In the genomic region with DNA sequence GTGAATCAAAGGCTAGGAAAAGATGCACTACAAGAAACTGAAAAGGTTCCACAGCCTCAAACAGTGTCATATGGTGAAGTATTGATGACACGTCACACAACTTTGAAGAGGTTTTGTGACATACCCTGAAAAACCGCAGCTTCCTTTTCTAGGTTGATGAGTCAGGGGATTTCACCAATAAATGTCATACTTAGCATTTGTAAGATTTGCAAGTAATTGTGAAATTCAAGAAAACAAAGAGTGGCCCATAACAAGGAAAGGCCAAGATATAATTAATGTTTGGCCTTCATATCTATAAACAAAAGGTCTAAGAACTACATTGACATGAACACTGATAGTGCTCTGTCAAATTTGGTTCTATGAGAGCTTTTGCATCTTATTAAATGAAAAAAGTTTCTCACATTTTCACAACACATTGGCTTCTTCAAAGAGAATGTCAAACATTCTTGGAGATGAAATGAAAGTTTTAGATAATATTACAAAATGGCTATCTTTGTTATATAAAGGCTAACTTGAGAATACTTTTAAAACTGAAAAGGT, we compare ENCODE assay signal across 8 cellular contexts.
DNase-seq lines count a peak whose midpoint lies in the region; ATAC-seq, FAIRE-seq and TF ChIP-seq lines count a peak whose summit lies in the region.

No MANE protein-coding gene starts in this region.

- DNase-seq in GM10266 (ENCODE audit: extremely low spot score): peak; percentile 61
- DNase-seq in HTR-8/SVneo (ENCODE audit: insufficient read length, low spot score): peak; percentile 51
- DNase-seq in activated CD4-positive, alpha-beta T cell treated with anti-CD3 and anti-CD28 coated beads, Interleukin-2, amount 50 U/mL, for 1 hour: peak; percentile 3
- no peak for DNase-seq in left cardiac atrium
- no peak for DNase-seq in NCI-H1105 treated with DMSO at 0.1 percent for 48 hours (lab: John Stamatoyannopoulos, UW)
- no peak for DNase-seq in NCI-H1092 treated with DMSO at 0.1 percent for 48 hours (lab: John Stamatoyannopoulos, UW)
- no peak for DNase-seq in G401 (ENCODE audit: low spot score)

- intact Hi-C loops in left cardiac atrium (cut with DNase I): no loop called here

- no peak for TF ChIP-seq CTCF in GM10266 (IDR thresholded peaks at IDR 0.05; ENCODE audit: control insufficient read depth, insufficient read depth, low read depth, missing control alignments)

- FAIRE-seq in HTR-8/SVneo (lab: Jason Lieb, UNC): no peak

- ATAC-seq in GM21717 (IDR thresholded peaks at IDR 0.05; ENCODE audit: unreplicated experiment) (peak; percentile 89), left cardiac atrium (peak; percentile 55 to 65)

- in situ Hi-C loops in G401 (cut with HindIII; ENCODE audit: low sequenced_read_pairs): no loop called here

Comparison
In these comparisons a context has a peak if more than half of its experiments do, and no peak if none do; other contexts are left out.
1. DNase-seq: peak in GM10266 (single experiment), HTR-8/SVneo (single experiment) and activated CD4-positive, alpha-beta T cell treated with anti-CD3 and anti-CD28 coated beads, Interleukin-2, amount 50 U/mL, for 1 hour (single experiment); none in left cardiac atrium (single experiment), NCI-H1105 treated with DMSO at 0.1 percent for 48 hours (single experiment), NCI-H1092 treated with DMSO at 0.1 percent for 48 hours (single experiment) and G401 (single experiment).